In the genomic region with DNA sequence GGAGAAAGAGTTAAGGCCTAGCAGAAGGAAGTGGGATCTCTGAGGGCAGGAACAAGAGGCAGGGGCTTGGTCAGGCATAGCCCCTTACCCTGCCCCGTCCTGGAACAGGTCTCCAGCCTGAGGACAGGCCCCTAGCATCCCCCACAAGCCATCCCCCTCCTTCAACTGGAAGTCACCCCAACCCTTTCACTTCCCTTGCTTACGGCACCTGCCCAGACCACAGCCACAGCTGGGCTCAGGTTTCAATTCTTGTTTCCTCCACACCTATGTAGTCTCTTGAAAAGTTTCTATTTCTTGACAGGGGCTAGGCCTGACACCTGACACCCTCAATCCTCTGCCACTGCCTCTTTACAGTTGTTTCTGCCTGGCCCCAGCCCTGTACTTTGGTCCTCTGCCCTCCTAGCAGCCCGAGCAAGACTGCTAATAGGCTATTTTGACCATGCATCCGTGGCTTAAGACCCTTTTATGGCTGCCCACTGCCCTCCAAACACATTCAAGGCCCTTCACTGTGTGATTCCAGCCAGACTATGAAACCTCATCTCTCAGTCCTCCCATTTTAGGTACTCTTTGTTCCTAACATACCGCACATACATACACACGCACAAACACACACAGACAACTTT, we compare ENCODE assay signal across 8 cellular contexts. TPM values are rescaled to one million over a fixed set of nuclear protein-coding genes. Genes with fewer than 3 reads are reported as not detected.
DNase-seq lines count a peak whose midpoint lies in the region; ATAC-seq and TF ChIP-seq lines count a peak whose summit lies in the region.

No MANE protein-coding gene starts in this region.

- intact Hi-C loops in psoas muscle (cut with DNase I): no loop called here

- H3K4me2 ChIP-seq in MM.1S (ENCODE audit: low read depth, low read length): peak overlapping the region; percentile 78

- no peaks in the 10 kb centered on the region for H3K9me2 ChIP-seq in MM.1S (replicated peaks; ENCODE audit: insufficient read depth, low read length)

- peaks cover 53% of the 10 kb centered on the region for H3F3A ChIP-seq in MM.1S (ENCODE audit: insufficient read depth, low read length)

- no peaks in the 10 kb centered on the region for H3K79me2 ChIP-seq in MM.1S (ENCODE audit: low read length)

- no peak for TF ChIP-seq CTCF in MM.1S (IDR thresholded peaks at IDR 0.05; ENCODE audit: low read length)
- TF ChIP-seq CTCF in psoas muscle (IDR thresholded peaks at IDR 0.05): no peak

- H3K9ac ChIP-seq in MM.1S (ENCODE audit: low read length): peak overlapping the region; percentile 76

- H3K9me3 ChIP-seq in MM.1S (replicated peaks; ENCODE audit: insufficient read depth, low read length) (no peaks in the 10 kb centered on the region), psoas muscle (no peaks in the 10 kb centered on the region)

- H2AFZ ChIP-seq in MM.1S (ENCODE audit: low read length): no peak overlapping the region

- H4K20me1 ChIP-seq in MM.1S (ENCODE audit: insufficient read depth, low read length): no peaks in the 10 kb centered on the region

- H3K4me3 ChIP-seq in MM.1S (ENCODE audit: low read length) (peak overlapping the region; percentile 14; the same call in 1 of the 2 replicates), psoas muscle (no peak overlapping the region)

- H3K4me1 ChIP-seq in MM.1S (ENCODE audit: low read length): peaks cover 87% of the 10 kb centered on the region
- peaks cover 60% of the 10 kb centered on the region for H3K4me1 ChIP-seq in psoas muscle

- H3K27me3 ChIP-seq in MM.1S (replicated peaks; ENCODE audit: insufficient read depth, low read length) (no peaks in the 10 kb centered on the region), psoas muscle (ENCODE audit: insufficient read depth in 3 of 3, low read length in 2 of 3) (no peaks in the 10 kb centered on the region)

- DNase-seq in MM.1S (peak; percentile 97), psoas muscle (no peak), putamen (ENCODE audit: low spot score) (no peak), foreskin melanocyte (no peak), left lobe of liver (ENCODE audit: low spot score) (no peak)
- DNase-seq in activated naive CD4-positive, alpha-beta T cell treated with Interleukin-2 at 50 U/mL for 16 hours: peak; percentile 46

- WGBS in psoas muscle, 3 donors: 39 to 49% (median 44%) methylated on average over 6 of the region's 6 CpGs

- H3K27ac ChIP-seq in MM.1S (ENCODE audit: low read length) (peak overlapping the region; percentile 99), psoas muscle (peak overlapping the region; percentile 63)

- peak; percentile 71 for ATAC-seq in GM18502 (IDR thresholded peaks at IDR 0.05; ENCODE audit: poor library complexity, unreplicated experiment)
- peak; percentile 64 for ATAC-seq in GM21737 (IDR thresholded peaks at IDR 0.05; ENCODE audit: unreplicated experiment)
- peak; percentile 37 to 75 (median 38) for ATAC-seq in psoas muscle
- no peak for ATAC-seq in left lobe of liver

- H3K36me3 ChIP-seq in MM.1S (replicated peaks; ENCODE audit: insufficient read depth, low read length) (no peaks in the 10 kb centered on the region), psoas muscle (ENCODE audit: insufficient read depth in 1 of 2, low read depth in 1 of 2) (no peaks in the 10 kb centered on the region)

RNA-seq across cellular contexts. Expression of gene FCHSD2, which starts 10.9 kb away (rescaled TPM):
- total RNA-seq in psoas muscle (10 to 100 TPM in 3 of 4 donors, 1 to 10 TPM in 1; 9.7 to 18.5 (median 15.1) TPM), left lobe of liver (19.2 TPM)
- 1 to 10 TPM; 5.7 to 9.6 (median 8.0) TPM for polyA plus RNA-seq in psoas muscle

Comparison
In these comparisons a context has a peak if more than half of its experiments do, and no peak if none do; other contexts are left out.
1. DNase-seq: peak in MM.1S (single experiment) and activated naive CD4-positive, alpha-beta T cell treated with Interleukin-2 at 50 U/mL for 16 hours (single experiment); none in psoas muscle (0 of 2), putamen (single experiment), foreskin melanocyte (single experiment) and left lobe of liver (single experiment).